ENCODE assay signal across 10 cellular contexts in genomic region chr5:82107277-82107676, GRCh38.
DNase-seq lines count a peak whose midpoint lies in the region; ATAC-seq, FAIRE-seq and TF ChIP-seq lines count a peak whose summit lies in the region.
"Had no signal": no experiment of that assay in that cellular context is flagged by ENCODE, and none has a peak within 500 bp of the region (broad histone marks: within the 10 kb centered on the region; RNA-seq: fewer than 3 reads in every experiment).

No MANE protein-coding gene starts in this region.

- no peak overlapping the region for H3K56ac ChIP-seq in H1 (replicated peaks; ENCODE audit: insufficient read length, low read depth, low read length)

- POLR2A ChIA-PET in H1 (lab: Charles Lee; ENCODE audit: partially characterized antibody): no interaction called here

- H2AFZ ChIP-seq in H1 (ENCODE audit: low read length): no peak overlapping the region

- H3K14ac ChIP-seq in H1 (ENCODE audit: insufficient read length): no peak overlapping the region

- no peak overlapping the region for H3K4me3 Mint-ChIP-seq in activated T-helper 17 cell treated with anti-CD3 and anti-CD28 coated beads, Interleukin-2, amount 50 U/mL, for 72 hours

- TF ChIP-seq CTCF in GM10266 (IDR thresholded peaks at IDR 0.05; ENCODE audit: control insufficient read depth, insufficient read depth, low read depth, missing control alignments) (peak; percentile 54), H1 (IDR thresholded peaks at IDR 0.05; ENCODE audit: control extremely low read depth in 1 of 3, insufficient read depth in 1 of 3, low read depth in 1 of 3, low read length in 3 of 3) (peak in 1 of 3 experiments; percentile 35; a peak in 2 of 4 replicates), ovary (IDR thresholded peaks at IDR 0.05) (peak; percentile 35 to 47 (median 44))

- CTCF ChIA-PET in H1 (lab: Charles Lee; ENCODE audit: partially characterized antibody): interaction anchor here (0.9 to 3.5 kb wide), 11 partner anchors 12 to 251 kb away, joined by 3 to 19 read pairs (median 3); no protein-coding TSS in a partner anchor

- H4K5ac ChIP-seq in H1 (ENCODE audit: insufficient read length, low read depth, low read length): no peak overlapping the region

- H4K8ac ChIP-seq in H1 (ENCODE audit: extremely low read depth, insufficient read depth, low read length): no peak overlapping the region

- H2BK5ac ChIP-seq in H1 (ENCODE audit: low read depth, low read length): no peak overlapping the region

- peak; percentile 5 to 22; a peak in 1 of 4 replicates for TF ChIP-seq RAD21 in H1 (IDR thresholded peaks at IDR 0.05 in 1 of 2, conservative IDR thresholded peaks at IDR 0.05 in 1 of 2; ENCODE audit: low read depth in 2 of 2, low read length in 2 of 2)

- H2BK15ac ChIP-seq in H1 (ENCODE audit: low read length): no peak overlapping the region

- H3K27me3 ChIP-seq in H1 (replicated peaks in 1 of 4; ENCODE audit: control insufficient read depth in 3 of 4, extremely low read depth in 1 of 4, insufficient read depth in 3 of 4, low read length in 3 of 4) (no peaks in the 10 kb centered on the region), ovary (no peaks in the 10 kb centered on the region)

- H4K91ac ChIP-seq in H1 (replicated peaks; ENCODE audit: insufficient read length, low read length): no peak overlapping the region

- H3K4me3 ChIP-seq in H1 (ENCODE audit: extremely low read depth in 1 of 4, insufficient read depth in 2 of 4, low read depth in 3 of 4, low read length in 4 of 4): no peak overlapping the region
- H3K4me3 ChIP-seq in ovary: no peak overlapping the region

- DNase-seq in GM10266 (ENCODE audit: extremely low spot score) (no peak), NCI-H460 (ENCODE audit: extremely low read depth, low read depth) (peak; percentile 5), H1 (ENCODE audit: low read depth in 1 of 2, low spot score in 2 of 2) (no peak), ovary (no peak), nucleus accumbens (lab: John Stamatoyannopoulos, UW) (no peak), posterior cingulate gyrus (no peak)
- no peak for DNase-seq in stimulated activated CD4-positive, alpha-beta T cell treated with anti-CD3 and anti-CD28 coated beads, Interleukin-2, amount 100 ng/mL, for 24 hours
- DNase-seq: occipital lobe had no signal

- no peaks in the 10 kb centered on the region for H3K27me3 Mint-ChIP-seq in activated T-helper 17 cell treated with anti-CD3 and anti-CD28 coated beads, Interleukin-2, amount 50 U/mL, for 72 hours

- TF ChIP-seq POLR2A in H1 (IDR thresholded peaks at IDR 0.05; ENCODE audit: control extremely low read depth in 1 of 2, low read depth in 2 of 2, low read length in 2 of 2) (no peak), ovary (IDR thresholded peaks at IDR 0.05) (no peak)

- H3K23me2 ChIP-seq in H1 (ENCODE audit: low read depth, low read length): no peaks in the 10 kb centered on the region

- H2BK120ac ChIP-seq in H1 (replicated peaks; ENCODE audit: low read depth, low read length): no peak overlapping the region

- no peaks in the 10 kb centered on the region for H3K9me3 ChIP-seq in H1 (ENCODE audit: insufficient read depth in 2 of 2, low read depth in 1 of 2, low read length in 1 of 2)
- no peaks in the 10 kb centered on the region for H3K9me3 ChIP-seq in ovary

- ATAC-seq in activated T-helper 17 cell treated with anti-CD3 and anti-CD28 coated beads, Interleukin-2, amount 50 U/mL, for 72 hours (replicated peaks): no peak

- H3K36me3 ChIP-seq in H1 (ENCODE audit: control insufficient read depth in 2 of 4, insufficient read depth in 4 of 4, low read length in 3 of 4): no peaks in the 10 kb centered on the region
- H3K36me3 ChIP-seq in ovary: no peaks in the 10 kb centered on the region

- H3K27ac Mint-ChIP-seq in activated T-helper 17 cell treated with anti-CD3 and anti-CD28 coated beads, Interleukin-2, amount 50 U/mL, for 72 hours: no peak overlapping the region

- TF ChIP-seq EP300 in H1 (IDR thresholded peaks at IDR 0.05; ENCODE audit: borderline replicate concordance in 1 of 2, low read depth in 2 of 2, low read length in 2 of 2) (no peak), ovary (IDR thresholded peaks at IDR 0.05) (no peak)

- no peak overlapping the region for H3K23ac ChIP-seq in H1 (ENCODE audit: insufficient read length)

- H2AK5ac ChIP-seq in H1 (ENCODE audit: low read depth, low read length): no peak overlapping the region

- H3K79me1 ChIP-seq in H1 (ENCODE audit: low read depth, low read length): no peaks in the 10 kb centered on the region

- peaks cover 11% of the 10 kb centered on the region for H3K4me1 Mint-ChIP-seq in activated T-helper 17 cell treated with anti-CD3 and anti-CD28 coated beads, Interleukin-2, amount 50 U/mL, for 72 hours

- no peaks in the 10 kb centered on the region for H3K9me3 Mint-ChIP-seq in activated T-helper 17 cell treated with anti-CD3 and anti-CD28 coated beads, Interleukin-2, amount 50 U/mL, for 72 hours

- H2BK12ac ChIP-seq in H1 (ENCODE audit: low read depth, low read length): no peak overlapping the region

- no peak overlapping the region for H3K4ac ChIP-seq in H1 (replicated peaks; ENCODE audit: insufficient read length, low read depth, low read length)

- no peak overlapping the region for H3K9ac ChIP-seq in H1 (replicated peaks in 1 of 4; ENCODE audit: extremely low read depth in 1 of 4, low read depth in 3 of 4, low read length in 3 of 4)

- H4K20me1 ChIP-seq in H1 (replicated peaks in 1 of 2; ENCODE audit: control insufficient read depth in 1 of 2, insufficient read depth in 2 of 2, low read length in 2 of 2): no peaks in the 10 kb centered on the region

- no peak for FAIRE-seq in H1 (lab: Jason Lieb, UNC)
- FAIRE-seq: urothelium cell line had no signal

- H3K36me3 Mint-ChIP-seq in activated T-helper 17 cell treated with anti-CD3 and anti-CD28 coated beads, Interleukin-2, amount 50 U/mL, for 72 hours (ENCODE audit: low read depth): no peaks in the 10 kb centered on the region

- H3K27ac ChIP-seq in H1 (ENCODE audit: low read depth, low read length): no peak overlapping the region
- H3K27ac ChIP-seq in ovary: no peak overlapping the region

- no peak overlapping the region for H2BK20ac ChIP-seq in H1 (ENCODE audit: low read length)

- no peak overlapping the region for H3K18ac ChIP-seq in H1 (ENCODE audit: extremely low read depth, low read length)

- no peak overlapping the region for H3K4me2 ChIP-seq in H1 (ENCODE audit: insufficient read depth in 1 of 2, low read depth in 2 of 2, low read length in 2 of 2)

- intact Hi-C loops in ovary (cut with DNase I) (no loop called here), posterior cingulate gyrus (cut with DNase I) (loop anchor here (5.0 kb wide), 2 partner anchors 55 to 120 kb away; no protein-coding TSS in a partner anchor)

- H3K4me1 ChIP-seq in H1 (replicated peaks in 1 of 4; ENCODE audit: control insufficient read depth in 3 of 4, insufficient read depth in 4 of 4, low read length in 3 of 4) (peaks cover 0 to 7% (median 1%) of the 10 kb centered on the region in 4 experiments; a peak in 3 of 7 replicates), ovary (ENCODE audit: insufficient read depth) (peaks cover 3% of the 10 kb centered on the region)

- no peaks in the 10 kb centered on the region for H3K79me2 ChIP-seq in H1 (ENCODE audit: control insufficient read depth in 1 of 2, insufficient read depth in 2 of 2, low read length in 2 of 2)

TF ChIP-seq in H1, 55 proteins besides CTCF, POLR2A, EP300 and RAD21:
- TF ChIP-seq TCF12 (IDR thresholded peaks at IDR 0.05; ENCODE audit: low read depth, low read length): no peak
- no peak for TF ChIP-seq JUN (IDR thresholded peaks at IDR 0.05; ENCODE audit: low read depth, low read length)
- TF ChIP-seq CBX5 (IDR thresholded peaks at IDR 0.05; ENCODE audit: low read depth, low read length): no peak
- no peak for TF ChIP-seq TAF7 (optimal IDR thresholded peaks at IDR 0.05; ENCODE audit: borderline replicate concordance, low read depth, low read length)
- no peak for TF ChIP-seq TEAD4 (IDR thresholded peaks at IDR 0.05; ENCODE audit: low read depth, low read length)
- TF ChIP-seq SP1 (IDR thresholded peaks at IDR 0.05; ENCODE audit: low read depth, low read length): no peak
- no peak for TF ChIP-seq SUZ12 (IDR thresholded peaks at IDR 0.05; ENCODE audit: low read length)
- no peak for TF ChIP-seq HDAC2 (IDR thresholded peaks at IDR 0.05; ENCODE audit: borderline replicate concordance in 1 of 2, low read depth in 2 of 2, low read length in 2 of 2)
- TF ChIP-seq NRF1 (IDR thresholded peaks at IDR 0.05; ENCODE audit: low read depth, low read length): no peak
- TF ChIP-seq RFX5 (IDR thresholded peaks at IDR 0.05; ENCODE audit: borderline replicate concordance, low read depth, low read length): no peak
- TF ChIP-seq ASH2L (IDR thresholded peaks at IDR 0.05; ENCODE audit: low read length): no peak
- TF ChIP-seq SP4 (IDR thresholded peaks at IDR 0.05; ENCODE audit: low read length): no peak
- no peak for TF ChIP-seq GTF2F1 (IDR thresholded peaks at IDR 0.05; ENCODE audit: borderline replicate concordance, low read depth, low read length)
- TF ChIP-seq KDM4A (IDR thresholded peaks at IDR 0.05; ENCODE audit: low read depth, low read length, severe bottlenecking): no peak
